Comparison of ENCODE assay signal across 1 cellular context in the genomic region with DNA sequence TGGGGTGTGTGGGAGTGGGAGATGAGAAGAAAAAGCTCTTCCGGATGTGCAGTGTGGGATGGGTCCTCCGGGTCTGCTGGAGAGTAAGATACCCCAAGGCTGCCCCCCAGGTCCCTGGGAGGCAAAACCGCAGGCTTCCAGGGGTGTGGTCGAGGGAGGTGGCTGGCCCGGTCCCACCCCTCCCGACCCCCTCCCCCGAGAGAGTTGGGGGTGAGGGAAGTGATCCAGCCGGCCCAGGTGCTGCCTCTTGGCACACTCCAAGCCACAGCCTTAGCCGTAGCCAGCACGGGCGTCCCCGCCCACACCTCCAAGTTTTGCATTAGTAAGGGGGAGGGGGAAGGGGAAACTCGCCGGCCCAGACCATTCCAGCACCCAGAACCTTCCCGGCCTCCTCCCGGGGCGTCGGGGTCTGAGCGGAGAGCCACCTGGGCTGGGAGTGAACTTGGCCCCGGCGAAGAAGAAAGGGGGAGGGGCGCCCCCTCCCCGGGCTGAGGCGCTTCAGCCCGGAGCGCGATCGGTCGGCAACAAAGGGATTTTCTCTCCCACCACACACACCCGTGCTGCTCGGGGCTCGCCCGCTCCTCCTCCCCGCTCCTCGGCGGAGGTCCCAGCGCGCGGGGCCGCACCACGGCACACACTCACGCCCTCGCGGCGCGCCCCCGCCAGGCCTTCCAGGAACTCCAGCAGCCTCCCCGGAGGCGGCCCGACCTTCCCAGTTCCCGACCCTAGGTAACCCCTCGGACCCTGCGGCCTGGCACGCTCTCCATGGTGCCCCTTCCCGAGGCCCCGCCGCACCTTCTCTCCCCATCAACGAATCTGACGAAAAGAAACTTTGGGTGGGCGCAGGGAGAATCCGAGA.
TF ChIP-seq lines count a peak whose summit lies in the region.

No MANE protein-coding gene starts in this region.

TF ChIP-seq in H1, 55 proteins besides CTCF, POLR2A, EP300 and RAD21 (continued from another document):
- peak; percentile 54; the same call in 1 of the 2 replicates for TF ChIP-seq RBBP5 (IDR thresholded peaks at IDR 0.05; ENCODE audit: borderline replicate concordance, low read depth, low read length)
